8 cellular contexts compared by ENCODE assay signal in genomic region chr1:31643976-31644559, GRCh38. TPM values are rescaled to one million over a fixed set of nuclear protein-coding genes. Genes with fewer than 3 reads are reported as not detected.
A peak's percentile ranks its signal among the peaks of the same experiment; 100 is the strongest.
DNase-seq lines count a peak whose midpoint lies in the region; ATAC-seq and TF ChIP-seq lines count a peak whose summit lies in the region.

No MANE protein-coding gene starts in this region.

- DNase-seq in activated T-cell treated with anti-CD3 and anti-CD28 coated beads, Interleukin-2, amount 50 U/mL, for 24 hours: no peak
- DNase-seq in activated T-cell treated with anti-CD3 and anti-CD28 coated beads, Interleukin-2, amount 50 U/mL, for 48 hours: no peak
- DNase-seq in activated B cell treated with CpG ODN at 0.5 μM for 24 hours (no peak), KG1 (lab: John Stamatoyannopoulos, UW) (no peak), NCI-H82 treated with DMSO at 0.1 percent for 48 hours (lab: John Stamatoyannopoulos, UW; ENCODE audit: unreplicated experiment) (no peak)
- DNase-seq in stimulated activated naive CD8-positive, alpha-beta T cell treated with anti-CD3 and anti-CD28 coated beads, Interleukin-15, amount 100 ng/mL, for 72 hours: no peak
- no peak for DNase-seq in central memory CD4-positive, alpha-beta T cell

- POLR2A ChIA-PET in activated B cell treated with CpG ODN at 0.5 μM for 24 hours (lab: Charles Lee): interaction anchor here (0.8 to 2.2 kb wide), 9 partner anchors 9 to 348 kb away, joined by 3 to 23 read pairs (median 5); partner anchors contain the start of genes SNRNP40 and ZCCHC17

- intact Hi-C loops in activated B cell treated with CpG ODN at 0.5 μM for 24 hours (cut with micrococcal nuclease): loop anchor here (1.0 to 2.0 kb wide), 2 partner anchors 37 to 145 kb away; no protein-coding TSS in a partner anchor

- peak overlapping the region; percentile 98 for H3K4me3 ChIP-seq in iPS-11a (ENCODE audit: low read depth, low read length)

- no peaks in the 10 kb centered on the region for H3K27me3 Mint-ChIP-seq in activated T-cell treated with anti-CD3 and anti-CD28 coated beads, Interleukin-2, amount 50 U/mL, for 24 hours
- H3K27me3 Mint-ChIP-seq in activated B cell treated with CpG ODN at 0.5 μM for 24 hours: no peaks in the 10 kb centered on the region
- no peaks in the 10 kb centered on the region for H3K27me3 Mint-ChIP-seq in stimulated activated naive CD8-positive, alpha-beta T cell treated with anti-CD3 and anti-CD28 coated beads, Interleukin-15, amount 100 ng/mL, for 72 hours

- CTCF ChIA-PET in activated B cell treated with CpG ODN at 0.5 μM for 24 hours (lab: Charles Lee): interaction anchor here (2.0 kb wide), 1 partner anchor 145 kb away, joined by 9 read pairs; no protein-coding TSS in a partner anchor

- H3K27ac Mint-ChIP-seq in activated T-cell treated with anti-CD3 and anti-CD28 coated beads, Interleukin-2, amount 50 U/mL, for 24 hours: peak overlapping the region; percentile 100
- peak overlapping the region; percentile 100 for H3K27ac Mint-ChIP-seq in activated B cell treated with CpG ODN at 0.5 μM for 24 hours
- peak overlapping the region; percentile 100 for H3K27ac Mint-ChIP-seq in stimulated activated naive CD8-positive, alpha-beta T cell treated with anti-CD3 and anti-CD28 coated beads, Interleukin-15, amount 100 ng/mL, for 72 hours

- peaks cover 30% of the 10 kb centered on the region for H3K4me1 Mint-ChIP-seq in activated T-cell treated with anti-CD3 and anti-CD28 coated beads, Interleukin-2, amount 50 U/mL, for 24 hours (ENCODE audit: low read depth)
- peaks cover 32% of the 10 kb centered on the region for H3K4me1 Mint-ChIP-seq in activated B cell treated with CpG ODN at 0.5 μM for 24 hours
- peaks cover 20% of the 10 kb centered on the region for H3K4me1 Mint-ChIP-seq in stimulated activated naive CD8-positive, alpha-beta T cell treated with anti-CD3 and anti-CD28 coated beads, Interleukin-15, amount 100 ng/mL, for 72 hours

- no peaks in the 10 kb centered on the region for H3K9me3 Mint-ChIP-seq in activated T-cell treated with anti-CD3 and anti-CD28 coated beads, Interleukin-2, amount 50 U/mL, for 24 hours
- H3K9me3 Mint-ChIP-seq in activated B cell treated with CpG ODN at 0.5 μM for 24 hours: no peaks in the 10 kb centered on the region
- H3K9me3 Mint-ChIP-seq in stimulated activated naive CD8-positive, alpha-beta T cell treated with anti-CD3 and anti-CD28 coated beads, Interleukin-15, amount 100 ng/mL, for 72 hours: no peaks in the 10 kb centered on the region

- TF ChIP-seq CTCF in activated B cell treated with CpG ODN at 0.5 μM for 24 hours (IDR thresholded peaks at IDR 0.05): no peak

- peaks cover 18% of the 10 kb centered on the region for H3K36me3 Mint-ChIP-seq in activated T-cell treated with anti-CD3 and anti-CD28 coated beads, Interleukin-2, amount 50 U/mL, for 24 hours (ENCODE audit: low read depth)
- H3K36me3 Mint-ChIP-seq in activated B cell treated with CpG ODN at 0.5 μM for 24 hours (ENCODE audit: low read depth): peaks cover 12% of the 10 kb centered on the region

- ATAC-seq in activated B cell treated with CpG ODN at 0.5 μM for 24 hours (ENCODE audit: low read depth): no peak
- peak; percentile 70 for ATAC-seq in stimulated activated naive CD8-positive, alpha-beta T cell treated with anti-CD3 and anti-CD28 coated beads, Interleukin-15, amount 100 ng/mL, for 72 hours

- peak overlapping the region; percentile 99 for H3K4me3 Mint-ChIP-seq in activated T-cell treated with anti-CD3 and anti-CD28 coated beads, Interleukin-2, amount 50 U/mL, for 24 hours
- peak overlapping the region; percentile 100 for H3K4me3 Mint-ChIP-seq in activated B cell treated with CpG ODN at 0.5 μM for 24 hours
- peak overlapping the region; percentile 97 to 98 for H3K4me3 Mint-ChIP-seq in stimulated activated naive CD8-positive, alpha-beta T cell treated with anti-CD3 and anti-CD28 coated beads, Interleukin-15, amount 100 ng/mL, for 72 hours

RNA-seq across cellular contexts. Expression of gene PEF1, which starts 0.6 kb away (rescaled TPM):
- total RNA-seq in activated B cell treated with CpG ODN at 0.5 μM for 24 hours: 58.0 and 61.1 TPM in 2 replicates

RNA-seq across cellular contexts. Expression of gene HCRTR1, which starts 26.6 kb away (rescaled TPM):
- total RNA-seq in activated B cell treated with CpG ODN at 0.5 μM for 24 hours: not detected in 2 replicates

RNA-seq across cellular contexts. Expression of gene COL16A1, which starts 59.7 kb away (rescaled TPM):
- total RNA-seq in activated B cell treated with CpG ODN at 0.5 μM for 24 hours: 0.17 and 0.31 TPM in 2 replicates
